In the genomic region with DNA sequence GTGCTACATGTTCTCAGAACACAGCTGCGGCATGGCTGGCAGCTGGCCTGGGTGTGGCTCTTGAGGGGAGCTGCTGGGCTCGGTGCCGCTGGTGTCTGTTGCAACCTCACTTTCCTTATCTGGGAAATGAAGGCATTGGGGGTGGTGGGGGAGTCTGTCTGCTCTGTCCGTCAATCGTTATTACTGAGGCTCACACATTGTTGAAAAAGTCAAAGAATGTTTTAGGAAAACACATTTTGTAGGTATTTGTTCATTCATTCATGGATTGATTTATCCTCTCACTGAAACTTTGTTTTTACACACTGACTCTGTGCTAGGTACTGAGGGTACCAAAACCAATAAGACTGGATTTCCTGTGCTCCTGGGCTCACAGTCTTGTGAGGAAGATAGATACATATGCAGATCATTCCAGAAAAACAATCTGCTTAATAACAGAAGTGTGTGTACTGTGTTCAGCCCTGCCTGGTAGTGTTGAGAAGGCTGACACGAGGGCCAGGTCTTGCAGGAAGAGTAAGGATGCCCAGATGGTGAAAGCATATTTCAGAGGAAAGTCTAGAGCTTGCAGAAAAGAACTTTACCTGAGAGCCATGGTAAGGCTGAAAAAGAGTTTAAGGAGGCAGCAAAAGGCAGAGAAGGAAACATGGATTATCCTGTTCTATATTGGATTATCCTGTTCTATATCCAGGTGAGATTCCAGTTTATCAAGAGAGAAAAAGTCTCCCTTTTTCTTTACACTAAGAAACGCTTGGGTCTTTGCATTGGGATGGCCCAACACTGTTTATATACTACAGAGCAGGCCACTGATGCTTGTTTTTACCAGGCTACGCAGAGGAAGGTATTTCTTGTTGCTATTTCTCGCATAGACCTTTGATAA, we compare ENCODE assay signal across 2 cellular contexts.
TF ChIP-seq lines count a peak whose summit lies in the region.

No MANE protein-coding gene starts in this region.

TF ChIP-seq in SK-N-SH, 30 proteins besides CTCF, POLR2A, EP300 and RAD21 (continued from another document):
- TF ChIP-seq, protein P1, sequence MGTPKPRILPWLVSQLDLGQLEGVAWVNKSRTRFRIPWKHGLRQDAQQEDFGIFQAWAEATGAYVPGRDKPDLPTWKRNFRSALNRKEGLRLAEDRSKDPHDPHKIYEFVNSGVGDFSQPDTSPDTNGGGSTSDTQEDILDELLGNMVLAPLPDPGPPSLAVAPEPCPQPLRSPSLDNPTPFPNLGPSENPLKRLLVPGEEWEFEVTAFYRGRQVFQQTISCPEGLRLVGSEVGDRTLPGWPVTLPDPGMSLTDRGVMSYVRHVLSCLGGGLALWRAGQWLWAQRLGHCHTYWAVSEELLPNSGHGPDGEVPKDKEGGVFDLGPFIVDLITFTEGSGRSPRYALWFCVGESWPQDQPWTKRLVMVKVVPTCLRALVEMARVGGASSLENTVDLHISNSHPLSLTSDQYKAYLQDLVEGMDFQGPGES (IDR thresholded peaks at IDR 0.05; ENCODE audit: low read depth, low read length) = no peak
- TF ChIP-seq, protein P2, sequence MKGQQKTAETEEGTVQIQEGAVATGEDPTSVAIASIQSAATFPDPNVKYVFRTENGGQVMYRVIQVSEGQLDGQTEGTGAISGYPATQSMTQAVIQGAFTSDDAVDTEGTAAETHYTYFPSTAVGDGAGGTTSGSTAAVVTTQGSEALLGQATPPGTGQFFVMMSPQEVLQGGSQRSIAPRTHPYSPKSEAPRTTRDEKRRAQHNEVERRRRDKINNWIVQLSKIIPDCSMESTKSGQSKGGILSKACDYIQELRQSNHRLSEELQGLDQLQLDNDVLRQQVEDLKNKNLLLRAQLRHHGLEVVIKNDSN (IDR thresholded peaks at IDR 0.05; ENCODE audit: borderline replicate concordance, low read depth) = no peak
- TF ChIP-seq, protein P3, sequence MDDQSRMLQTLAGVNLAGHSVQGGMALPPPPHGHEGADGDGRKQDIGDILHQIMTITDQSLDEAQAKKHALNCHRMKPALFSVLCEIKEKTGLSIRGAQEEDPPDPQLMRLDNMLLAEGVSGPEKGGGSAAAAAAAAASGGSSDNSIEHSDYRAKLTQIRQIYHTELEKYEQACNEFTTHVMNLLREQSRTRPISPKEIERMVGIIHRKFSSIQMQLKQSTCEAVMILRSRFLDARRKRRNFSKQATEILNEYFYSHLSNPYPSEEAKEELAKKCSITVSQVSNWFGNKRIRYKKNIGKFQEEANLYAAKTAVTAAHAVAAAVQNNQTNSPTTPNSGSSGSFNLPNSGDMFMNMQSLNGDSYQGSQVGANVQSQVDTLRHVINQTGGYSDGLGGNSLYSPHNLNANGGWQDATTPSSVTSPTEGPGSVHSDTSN (IDR thresholded peaks at IDR 0.05) = no peak
- TF ChIP-seq, protein P4, sequence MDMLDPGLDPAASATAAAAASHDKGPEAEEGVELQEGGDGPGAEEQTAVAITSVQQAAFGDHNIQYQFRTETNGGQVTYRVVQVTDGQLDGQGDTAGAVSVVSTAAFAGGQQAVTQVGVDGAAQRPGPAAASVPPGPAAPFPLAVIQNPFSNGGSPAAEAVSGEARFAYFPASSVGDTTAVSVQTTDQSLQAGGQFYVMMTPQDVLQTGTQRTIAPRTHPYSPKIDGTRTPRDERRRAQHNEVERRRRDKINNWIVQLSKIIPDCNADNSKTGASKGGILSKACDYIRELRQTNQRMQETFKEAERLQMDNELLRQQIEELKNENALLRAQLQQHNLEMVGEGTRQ (IDR thresholded peaks at IDR 0.05; ENCODE audit: borderline replicate concordance, low read depth, low read length) = no peak
- TF ChIP-seq SIN3A (IDR thresholded peaks at IDR 0.05; ENCODE audit: borderline replicate concordance, low read depth, low read length) (no peak), FOXJ3 (CRISPR knock-in tag; IDR thresholded peaks at IDR 0.05) (no peak)

TF ChIP-seq in SK-N-SH treated with all-trans-retinoic acid at 6 μM for 48 hours, 23 proteins besides CTCF, POLR2A, EP300 and RAD21 (continued from another document):
- TF ChIP-seq, protein P5, sequence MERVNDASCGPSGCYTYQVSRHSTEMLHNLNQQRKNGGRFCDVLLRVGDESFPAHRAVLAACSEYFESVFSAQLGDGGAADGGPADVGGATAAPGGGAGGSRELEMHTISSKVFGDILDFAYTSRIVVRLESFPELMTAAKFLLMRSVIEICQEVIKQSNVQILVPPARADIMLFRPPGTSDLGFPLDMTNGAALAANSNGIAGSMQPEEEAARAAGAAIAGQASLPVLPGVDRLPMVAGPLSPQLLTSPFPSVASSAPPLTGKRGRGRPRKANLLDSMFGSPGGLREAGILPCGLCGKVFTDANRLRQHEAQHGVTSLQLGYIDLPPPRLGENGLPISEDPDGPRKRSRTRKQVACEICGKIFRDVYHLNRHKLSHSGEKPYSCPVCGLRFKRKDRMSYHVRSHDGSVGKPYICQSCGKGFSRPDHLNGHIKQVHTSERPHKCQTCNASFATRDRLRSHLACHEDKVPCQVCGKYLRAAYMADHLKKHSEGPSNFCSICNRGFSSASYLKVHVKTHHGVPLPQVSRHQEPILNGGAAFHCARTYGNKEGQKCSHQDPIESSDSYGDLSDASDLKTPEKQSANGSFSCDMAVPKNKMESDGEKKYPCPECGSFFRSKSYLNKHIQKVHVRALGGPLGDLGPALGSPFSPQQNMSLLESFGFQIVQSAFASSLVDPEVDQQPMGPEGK (CRISPR knock-in tag; IDR thresholded peaks at IDR 0.05; ENCODE audit: borderline replicate concordance) = no peak
- TF ChIP-seq ZC3H10 (CRISPR knock-in tag; IDR thresholded peaks at IDR 0.05) (no peak), RARB (CRISPR knock-in tag; IDR thresholded peaks at IDR 0.05) (no peak), BACH2 (CRISPR knock-in tag; IDR thresholded peaks at IDR 0.05; ENCODE audit: borderline replicate concordance) (no peak), ZFP3 (CRISPR knock-in tag; IDR thresholded peaks at IDR 0.05) (no peak), CSDC2 (CRISPR knock-in tag; IDR thresholded peaks at IDR 0.05) (no peak), TCF4 (CRISPR knock-in tag; IDR thresholded peaks at IDR 0.05; ENCODE audit: borderline replicate concordance) (no peak), ESRRG (CRISPR knock-in tag; IDR thresholded peaks at IDR 0.05) (no peak), ZFP30 (CRISPR knock-in tag; IDR thresholded peaks at IDR 0.05) (no peak)
- TF ChIP-seq, protein P6, sequence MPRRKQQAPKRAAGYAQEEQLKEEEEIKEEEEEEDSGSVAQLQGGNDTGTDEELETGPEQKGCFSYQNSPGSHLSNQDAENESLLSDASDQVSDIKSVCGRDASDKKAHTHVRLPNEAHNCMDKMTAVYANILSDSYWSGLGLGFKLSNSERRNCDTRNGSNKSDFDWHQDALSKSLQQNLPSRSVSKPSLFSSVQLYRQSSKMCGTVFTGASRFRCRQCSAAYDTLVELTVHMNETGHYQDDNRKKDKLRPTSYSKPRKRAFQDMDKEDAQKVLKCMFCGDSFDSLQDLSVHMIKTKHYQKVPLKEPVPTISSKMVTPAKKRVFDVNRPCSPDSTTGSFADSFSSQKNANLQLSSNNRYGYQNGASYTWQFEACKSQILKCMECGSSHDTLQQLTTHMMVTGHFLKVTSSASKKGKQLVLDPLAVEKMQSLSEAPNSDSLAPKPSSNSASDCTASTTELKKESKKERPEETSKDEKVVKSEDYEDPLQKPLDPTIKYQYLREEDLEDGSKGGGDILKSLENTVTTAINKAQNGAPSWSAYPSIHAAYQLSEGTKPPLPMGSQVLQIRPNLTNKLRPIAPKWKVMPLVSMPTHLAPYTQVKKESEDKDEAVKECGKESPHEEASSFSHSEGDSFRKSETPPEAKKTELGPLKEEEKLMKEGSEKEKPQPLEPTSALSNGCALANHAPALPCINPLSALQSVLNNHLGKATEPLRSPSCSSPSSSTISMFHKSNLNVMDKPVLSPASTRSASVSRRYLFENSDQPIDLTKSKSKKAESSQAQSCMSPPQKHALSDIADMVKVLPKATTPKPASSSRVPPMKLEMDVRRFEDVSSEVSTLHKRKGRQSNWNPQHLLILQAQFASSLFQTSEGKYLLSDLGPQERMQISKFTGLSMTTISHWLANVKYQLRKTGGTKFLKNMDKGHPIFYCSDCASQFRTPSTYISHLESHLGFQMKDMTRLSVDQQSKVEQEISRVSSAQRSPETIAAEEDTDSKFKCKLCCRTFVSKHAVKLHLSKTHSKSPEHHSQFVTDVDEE (CRISPR knock-in tag; IDR thresholded peaks at IDR 0.05) = no peak
- TF ChIP-seq, protein P7, sequence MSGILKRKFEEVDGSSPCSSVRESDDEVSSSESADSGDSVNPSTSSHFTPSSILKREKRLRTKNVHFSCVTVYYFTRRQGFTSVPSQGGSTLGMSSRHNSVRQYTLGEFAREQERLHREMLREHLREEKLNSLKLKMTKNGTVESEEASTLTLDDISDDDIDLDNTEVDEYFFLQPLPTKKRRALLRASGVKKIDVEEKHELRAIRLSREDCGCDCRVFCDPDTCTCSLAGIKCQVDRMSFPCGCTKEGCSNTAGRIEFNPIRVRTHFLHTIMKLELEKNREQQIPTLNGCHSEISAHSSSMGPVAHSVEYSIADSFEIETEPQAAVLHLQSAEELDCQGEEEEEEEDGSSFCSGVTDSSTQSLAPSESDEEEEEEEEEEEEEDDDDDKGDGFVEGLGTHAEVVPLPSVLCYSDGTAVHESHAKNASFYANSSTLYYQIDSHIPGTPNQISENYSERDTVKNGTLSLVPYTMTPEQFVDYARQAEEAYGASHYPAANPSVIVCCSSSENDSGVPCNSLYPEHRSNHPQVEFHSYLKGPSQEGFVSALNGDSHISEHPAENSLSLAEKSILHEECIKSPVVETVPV (CRISPR knock-in tag; IDR thresholded peaks at IDR 0.05) = no peak
- TF ChIP-seq, protein P8, sequence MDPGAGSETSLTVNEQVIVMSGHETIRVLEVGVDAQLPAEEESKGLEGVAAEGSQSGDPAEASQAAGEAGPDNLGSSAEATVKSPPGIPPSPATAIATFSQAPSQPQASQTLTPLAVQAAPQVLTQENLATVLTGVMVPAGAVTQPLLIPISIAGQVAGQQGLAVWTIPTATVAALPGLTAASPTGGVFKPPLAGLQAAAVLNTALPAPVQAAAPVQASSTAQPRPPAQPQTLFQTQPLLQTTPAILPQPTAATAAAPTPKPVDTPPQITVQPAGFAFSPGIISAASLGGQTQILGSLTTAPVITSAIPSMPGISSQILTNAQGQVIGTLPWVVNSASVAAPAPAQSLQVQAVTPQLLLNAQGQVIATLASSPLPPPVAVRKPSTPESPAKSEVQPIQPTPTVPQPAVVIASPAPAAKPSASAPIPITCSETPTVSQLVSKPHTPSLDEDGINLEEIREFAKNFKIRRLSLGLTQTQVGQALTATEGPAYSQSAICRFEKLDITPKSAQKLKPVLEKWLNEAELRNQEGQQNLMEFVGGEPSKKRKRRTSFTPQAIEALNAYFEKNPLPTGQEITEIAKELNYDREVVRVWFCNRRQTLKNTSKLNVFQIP (CRISPR knock-in tag; IDR thresholded peaks at IDR 0.05; ENCODE audit: borderline replicate concordance, low read depth) = no peak
